Comparison of ENCODE assay signal across 18 cellular contexts in the genomic region with DNA sequence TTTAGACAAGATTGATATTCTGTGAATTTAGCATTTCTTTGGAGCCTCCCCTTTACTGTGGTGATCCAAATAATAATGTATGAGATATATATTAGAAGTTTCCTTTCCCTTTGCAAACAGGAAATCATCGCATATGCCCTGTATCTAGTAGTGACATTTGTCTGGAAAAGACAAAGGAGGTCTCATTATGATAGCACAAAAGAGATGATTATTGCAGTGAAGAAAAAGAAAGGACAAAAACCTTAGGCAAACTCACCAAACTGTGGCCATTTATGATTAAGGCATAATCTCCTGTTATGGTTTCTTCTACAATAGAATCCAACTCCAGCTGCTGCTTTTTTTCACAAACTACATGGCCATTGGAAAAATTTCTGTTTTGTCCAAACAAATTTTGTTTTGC.
DNase-seq lines count a peak whose midpoint lies in the region; ATAC-seq, FAIRE-seq and TF ChIP-seq lines count a peak whose summit lies in the region.
"Had no signal": no experiment of that assay in that cellular context is flagged by ENCODE, and none has a peak within 500 bp of the region (broad histone marks: within the 10 kb centered on the region; RNA-seq: fewer than 3 reads in every experiment).

No MANE protein-coding gene starts in this region.

- H3K9me3 ChIP-seq in heart right ventricle (no peaks in the 10 kb centered on the region), right atrium auricular region (no peaks in the 10 kb centered on the region), skeletal muscle tissue (ENCODE audit: control insufficient read depth in 3 of 3, low read length in 3 of 3) (no peaks in the 10 kb centered on the region), vagina (no peaks in the 10 kb centered on the region)

- no peak for TF ChIP-seq POLR2A in vagina (IDR thresholded peaks at IDR 0.05)

- no peaks in the 10 kb centered on the region for H3K27me3 ChIP-seq in heart right ventricle
- H3K27me3 ChIP-seq in right atrium auricular region, result no peaks in the 10 kb centered on the region
- no peaks in the 10 kb centered on the region for H3K27me3 ChIP-seq in layer of hippocampus (ENCODE audit: control insufficient read depth, insufficient read depth, low read length)
- no peaks in the 10 kb centered on the region for H3K27me3 ChIP-seq in skeletal muscle tissue (ENCODE audit: control insufficient read depth in 3 of 3, insufficient read depth in 3 of 3, low read length in 3 of 3)
- no peaks in the 10 kb centered on the region for H3K27me3 ChIP-seq in vagina

- H3K4me3 ChIP-seq in heart right ventricle, result no peak overlapping the region
- no peak overlapping the region for H3K4me3 ChIP-seq in right atrium auricular region
- H3K4me3 ChIP-seq in skeletal muscle tissue (ENCODE audit: low read length in 3 of 3), result no peak overlapping the region
- no peak overlapping the region for H3K4me3 ChIP-seq in vagina

- H3K27ac ChIP-seq in heart right ventricle, result peak overlapping the region in 8 of 10 donors; percentile 67 to 87 (median 79)
- H3K27ac ChIP-seq in right atrium auricular region, result peak overlapping the region in 1 of 2 donors; percentile 83
- peak overlapping the region; percentile 64 for H3K27ac ChIP-seq in layer of hippocampus (ENCODE audit: low read depth, low read length)
- peak overlapping the region; percentile 74 for H3K27ac ChIP-seq in skeletal muscle tissue (ENCODE audit: low read depth, low read length)
- peak overlapping the region; percentile 82 for H3K27ac ChIP-seq in vagina

- DNase-seq in heart right ventricle (no peak), right atrium auricular region (ENCODE audit: low spot score) (no peak), vagina (ENCODE audit: extremely low spot score in 2 of 2) (no peak), NCI-H1105 (lab: John Stamatoyannopoulos, UW) (no peak), urothelium cell line (ENCODE audit: low spot score) (no peak), C1 segment of cervical spinal cord (lab: John Stamatoyannopoulos, UW) (no peak)
- DNase-seq: ACHN; activated CD4-positive, alpha-beta memory T cell treated with anti-CD3 and anti-CD28 coated beads, Interleukin-2, amount 10 ng/mL, durations not matched to agents 7 days and 5 days; activated CD4-positive, CD25-positive, alpha-beta regulatory T cell; activated T-cell treated with anti-CD3 and anti-CD28 coated beads for 4 hours; amygdala; NCI-H1417 treated with DMSO at 0.1 percent for 48 hours; NCI-H2171; NCI-H526 had no signal

- WGBS in heart right ventricle, 2 donors, result 73% methylated on average over 1 of the region's 1 CpG

- no peak for TF ChIP-seq CTCF in heart right ventricle (IDR thresholded peaks at IDR 0.05)
- no peak for TF ChIP-seq CTCF in right atrium auricular region (IDR thresholded peaks at IDR 0.05)
- TF ChIP-seq CTCF in vagina (IDR thresholded peaks at IDR 0.05), result no peak

- intact Hi-C loops in heart right ventricle (cut with DNase I), result loop anchor here in 4 of 10 donors (5.0 to 10.0 kb wide), 3 partner anchors 104 to 276 kb away; partner anchors contain the start of genes DTWD1 (in 1 of the 4) and FAM227B (in 1 of the 4)
- intact Hi-C loops in vagina (cut with DNase I), result loop anchor here (10.0 kb wide), 1 partner anchor 154 kb away; no protein-coding TSS in a partner anchor

- H3K9ac ChIP-seq in skeletal muscle tissue (ENCODE audit: low read depth in 1 of 3, low read length in 3 of 3), result no peak overlapping the region

- H3K36me3 ChIP-seq in heart right ventricle (peaks cover 0 to 11% (median 0%) of the 10 kb centered on the region in 9 donors), right atrium auricular region (no peaks in the 10 kb centered on the region), skeletal muscle tissue (ENCODE audit: control insufficient read depth in 3 of 3, insufficient read depth in 3 of 3, low read length in 3 of 3) (no peaks in the 10 kb centered on the region), vagina (no peaks in the 10 kb centered on the region)

- no peak for FAIRE-seq in urothelium cell line (lab: Jason Lieb, UNC)

- no peak for ATAC-seq in heart right ventricle
- ATAC-seq: sciatic nerve; stimulated activated memory B cell treated with anti-CD40 and anti-IgM and Interleukin-4, amounts not matched to agents 10 μg/mL and 1 μg/mL and 100 μg/mL, for 72 hours had no signal

- H3K4me1 ChIP-seq in heart right ventricle (peaks cover 0 to 48% (median 18%) of the 10 kb centered on the region in 9 donors), right atrium auricular region (peaks cover 0 to 46% of the 10 kb centered on the region in 2 donors), skeletal muscle tissue (ENCODE audit: control insufficient read depth in 3 of 3, insufficient read depth in 3 of 3, low read length in 3 of 3) (peaks cover 0 to 7% (median 2%) of the 10 kb centered on the region in 3 donors), vagina (peaks cover 47% of the 10 kb centered on the region)
